Comparison of ENCODE assay signal across 20 cellular contexts in the genomic region with DNA sequence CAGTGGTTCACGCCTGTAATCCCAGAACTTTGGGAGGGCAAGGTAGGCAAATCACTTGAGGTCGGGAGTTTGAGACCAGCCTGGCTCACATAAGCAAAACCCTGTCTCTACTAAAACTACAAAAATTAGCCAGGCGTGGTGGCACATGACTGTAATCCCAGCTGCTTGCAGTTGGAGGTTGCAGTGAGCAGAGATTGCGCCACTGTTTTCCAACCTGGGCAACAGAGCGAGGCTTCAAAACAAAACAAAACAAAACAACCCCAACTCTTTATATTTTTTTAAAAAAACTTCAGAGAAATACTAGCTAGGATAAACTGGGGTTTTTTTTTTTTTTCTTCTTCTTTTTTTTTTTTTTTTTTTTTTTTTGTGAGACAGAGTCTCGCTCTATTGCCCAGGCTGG. TPM values are rescaled to one million over a fixed set of nuclear protein-coding genes. Genes with fewer than 3 reads are reported as not detected.
"Had no signal": no experiment of that assay in that cellular context is flagged by ENCODE, and none has a peak within 500 bp of the region (broad histone marks: within the 10 kb centered on the region; RNA-seq: fewer than 3 reads in every experiment).

No MANE protein-coding gene starts in this region.

- H3K27ac ChIP-seq: colonic mucosa, lower lobe of right lung, tibial nerve, uterus had no signal

- H3K9me3 ChIP-seq: colonic mucosa, lower lobe of right lung, tibial nerve, uterus had no signal

- DNase-seq: activated B cell treated with CpG ODN at 0.5 μM for 24 hours; activated CD4-positive, alpha-beta memory T cell treated with anti-CD3 and anti-CD28 coated beads, Interleukin-2, amount 10 ng/mL, durations not matched to agents 7 days and 5 days; activated CD4-positive, alpha-beta T cell treated with anti-CD3 and anti-CD28 coated beads for 48 hours; activated CD8-positive, alpha-beta memory T cell treated with anti-CD3 and anti-CD28 coated beads, Interleukin-2, amount 10 ng/mL, durations not matched to agents 7 days and 5 days; activated naive CD4-positive, alpha-beta T cell treated with Interleukin-2 at 50 U/mL for 16 hours; activated T-cell treated with anti-CD3 and anti-CD28 coated beads, Interleukin-2, amount 50 U/mL, for 1 hour; anterior cingulate cortex; central memory CD4-positive, alpha-beta T cell; colonic mucosa; endodermal cell; lower lobe of right lung; retina; stimulated activated CD4-positive, alpha-beta T cell treated with anti-CD3 and anti-CD28 coated beads, Interleukin-12 subunit alpha, Interleukin-12 subunit beta, amount 100 ng/mL, for 4 hours; stimulated activated CD4-positive, alpha-beta T cell treated with anti-CD3 and anti-CD28 coated beads, Interleukin-1b, Interleukin-23, amount 100 ng/mL, for 48 hours; stimulated activated CD8-positive, alpha-beta memory T cell treated with anti-CD3 and anti-CD28 coated beads, Interleukin-4, amount 100 ng/mL, for 48 hours; stimulated activated naive CD4-positive, alpha-beta T cell treated with Interleukin-2 at 50 U/mL for 16 hours; substantia nigra; T-helper 9 cell; uterus had no signal

- H3K4me3 ChIP-seq: colonic mucosa, lower lobe of right lung, tibial nerve, uterus had no signal

- H3K27me3 ChIP-seq: colonic mucosa, tibial nerve, uterus had no signal

- H3K36me3 ChIP-seq: uterus had no signal

- ATAC-seq: activated CD8-positive, alpha-beta memory T cell treated with anti-CD3 and anti-CD28 coated beads, Interleukin-2, amount 10 ng/mL, durations not matched to agents 7 days and 5 days; lower lobe of right lung had no signal

- H3K4me1 ChIP-seq: colonic mucosa, uterus had no signal

RNA-seq across cellular contexts. Expression of a gene that starts 31.8 kb away (rescaled TPM):
- total RNA-seq: colonic mucosa had no signal
